23 cellular contexts compared by ENCODE assay signal in the genomic region with DNA sequence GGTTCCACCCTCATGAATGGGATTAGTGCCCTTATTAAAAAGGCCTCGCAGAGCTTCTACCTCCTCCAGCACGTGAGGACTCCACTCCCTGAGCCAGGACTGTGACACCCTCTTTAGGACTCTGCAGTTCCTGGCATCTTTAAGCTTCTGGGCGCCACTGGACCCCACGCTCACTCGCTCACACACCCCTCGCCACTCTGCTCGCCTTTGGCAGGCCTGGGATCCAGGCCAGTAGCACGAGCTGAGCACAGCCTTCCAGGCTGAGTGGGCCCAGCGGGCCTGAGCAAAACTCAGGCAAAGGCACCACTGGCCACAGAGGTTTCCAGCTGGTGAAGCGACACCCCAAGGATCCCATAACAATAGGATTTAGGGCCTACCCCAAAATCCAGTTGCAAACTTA.
A peak's percentile ranks its signal among the peaks of the same experiment; 100 is the strongest.
DNase-seq lines count a peak whose midpoint lies in the region; ATAC-seq and TF ChIP-seq lines count a peak whose summit lies in the region.
"Had no signal": no experiment of that assay in that cellular context is flagged by ENCODE, and none has a peak within 500 bp of the region (broad histone marks: within the 10 kb centered on the region; RNA-seq: fewer than 3 reads in every experiment).

No MANE protein-coding gene starts in this region.

- H3K18ac ChIP-seq in neuronal stem cell (ENCODE audit: low read length) (peak overlapping the region; percentile 65), mesenchymal stem cell (ENCODE audit: low read depth in 1 of 2, low read length in 2 of 2) (no peak overlapping the region)

- H3K27me3 ChIP-seq in endodermal cell (ENCODE audit: control insufficient read depth, insufficient read depth, low read length, poor library complexity, severe bottlenecking) (no peaks in the 10 kb centered on the region), neuronal stem cell (ENCODE audit: control insufficient read depth in 3 of 3, insufficient read depth in 3 of 3, low read depth in 1 of 3, low read length in 3 of 3) (peaks cover 0 to 2% (median 0%) of the 10 kb centered on the region in 3 experiments), mesenchymal stem cell (ENCODE audit: control insufficient read depth in 1 of 2, insufficient read depth in 1 of 2, low read length in 2 of 2) (peaks cover 0 to 83% of the 10 kb centered on the region in 2 experiments)

- no peaks in the 10 kb centered on the region for H3K4me1 ChIP-seq in endodermal cell (ENCODE audit: control insufficient read depth, insufficient read depth, low read length)
- H3K4me1 ChIP-seq in neuronal stem cell (ENCODE audit: control insufficient read depth in 2 of 2, insufficient read depth in 1 of 2, low read depth in 1 of 2, low read length in 2 of 2): peaks cover 0 to 21% of the 10 kb centered on the region in 2 donors
- H3K4me1 ChIP-seq in mesenchymal stem cell (ENCODE audit: control insufficient read depth, insufficient read depth, low read depth, low read length): no peaks in the 10 kb centered on the region
- H3K4me1 ChIP-seq: A549, SJSA1 had no signal

- H3K4ac ChIP-seq in neuronal stem cell (ENCODE audit: low read length): no peak overlapping the region
- H3K4ac ChIP-seq in mesenchymal stem cell (ENCODE audit: low read depth in 1 of 2, low read length in 2 of 2): no peak overlapping the region

- no peaks in the 10 kb centered on the region for H3K36me3 ChIP-seq in endodermal cell (ENCODE audit: control insufficient read depth, insufficient read depth, low read length)
- H3K36me3 ChIP-seq in neuronal stem cell (replicated peaks in 1 of 2; ENCODE audit: control insufficient read depth in 2 of 2, insufficient read depth in 2 of 2, low read length in 2 of 2): no peaks in the 10 kb centered on the region
- no peaks in the 10 kb centered on the region for H3K36me3 ChIP-seq in mesenchymal stem cell (ENCODE audit: control insufficient read depth in 1 of 2, insufficient read depth in 2 of 2, low read depth in 1 of 2, low read length in 2 of 2)
- H3K36me3 ChIP-seq: SJSA1 had no signal

- intact Hi-C loops in natural killer cell (cut with micrococcal nuclease): no loop called here

- H2BK15ac ChIP-seq in neuronal stem cell (ENCODE audit: low read length) (no peak overlapping the region), mesenchymal stem cell (ENCODE audit: low read depth, poor library complexity, severe bottlenecking) (no peak overlapping the region)

- H3K23ac ChIP-seq in neuronal stem cell (ENCODE audit: low read depth, low read length, poor library complexity) (no peak overlapping the region), mesenchymal stem cell (ENCODE audit: low read length in 2 of 2) (no peak overlapping the region)

- H3K4me1 Mint-ChIP-seq in natural killer cell (no peaks in the 10 kb centered on the region), endodermal cell (peaks cover 5% of the 10 kb centered on the region)
- no peaks in the 10 kb centered on the region for H3K4me1 Mint-ChIP-seq in natural killer cell treated with Interleukin-12 subunit alpha and Interleukin-12 subunit beta and Interleukin-15 and Interleukin-18, amount 100 ng/mL, for 72 hours (ENCODE audit: low read depth in 2 of 2)
- H3K4me1 Mint-ChIP-seq: CD4-positive, alpha-beta memory T cell had no signal

- no peak for TF ChIP-seq CTCF in natural killer cell (IDR thresholded peaks at IDR 0.05)
- TF ChIP-seq CTCF in endodermal cell (conservative IDR thresholded peaks at IDR 0.05): no peak

- no peak overlapping the region for H2AK5ac ChIP-seq in neuronal stem cell (ENCODE audit: low read depth, low read length)
- no peak overlapping the region for H2AK5ac ChIP-seq in mesenchymal stem cell (ENCODE audit: low read length, severe bottlenecking)

- no peak overlapping the region for H3K4me3 ChIP-seq in endodermal cell (ENCODE audit: low read length)
- no peak overlapping the region for H3K4me3 ChIP-seq in neuronal stem cell (ENCODE audit: low read length in 2 of 2)
- no peak overlapping the region for H3K4me3 ChIP-seq in mesenchymal stem cell (ENCODE audit: insufficient read depth in 1 of 2, low read depth in 1 of 2, low read length in 2 of 2)
- H3K4me3 ChIP-seq: A549, SJSA1 had no signal

- WGBS in endodermal cell (ENCODE audit: insufficient coverage in 1 of 2, insufficient read length in 1 of 2), 2 experiments: 90 to 100% methylated on average over 5 to 10 of the region's 10 CpGs
- WGBS in neuronal stem cell (ENCODE audit: extremely low coverage in 2 of 2, insufficient read length in 2 of 2, insufficient replicate concordance in 1 of 2), 2 donors: no CpG with 5 or more reads among the region's 10 CpGs
- 79% methylated on average over 10 of the region's 10 CpGs for WGBS in mesenchymal stem cell

- H3K27ac Mint-ChIP-seq in natural killer cell (no peak overlapping the region), endodermal cell (no peak overlapping the region)
- no peak overlapping the region for H3K27ac Mint-ChIP-seq in natural killer cell treated with Interleukin-12 subunit alpha and Interleukin-12 subunit beta and Interleukin-15 and Interleukin-18, amount 100 ng/mL, for 72 hours
- H3K27ac Mint-ChIP-seq: CD4-positive, alpha-beta memory T cell had no signal

- no peak overlapping the region for H2BK120ac ChIP-seq in neuronal stem cell (ENCODE audit: low read depth, low read length)
- no peak overlapping the region for H2BK120ac ChIP-seq in mesenchymal stem cell (ENCODE audit: low read depth, low read length)

- H3K9ac ChIP-seq in endodermal cell (ENCODE audit: extremely low read depth, low read length, poor library complexity, severe bottlenecking) (no peak overlapping the region), neuronal stem cell (ENCODE audit: low read depth, low read length, poor library complexity) (no peak overlapping the region), mesenchymal stem cell (ENCODE audit: low read length) (no peak overlapping the region)

- H3K27ac ChIP-seq in endodermal cell (ENCODE audit: low read depth, low read length) (no peak overlapping the region), neuronal stem cell (replicated peaks; ENCODE audit: low read length) (peak overlapping the region; percentile 14), mesenchymal stem cell (ENCODE audit: low read length, poor library complexity, severe bottlenecking) (no peak overlapping the region)
- H3K27ac ChIP-seq: A549, SJSA1 had no signal

- H2BK5ac ChIP-seq in neuronal stem cell (ENCODE audit: low read length) (no peak overlapping the region), mesenchymal stem cell (ENCODE audit: low read depth, low read length, poor library complexity, severe bottlenecking) (no peak overlapping the region)

- no peaks in the 10 kb centered on the region for H3K36me3 Mint-ChIP-seq in natural killer cell
- no peaks in the 10 kb centered on the region for H3K36me3 Mint-ChIP-seq in natural killer cell treated with Interleukin-12 subunit alpha and Interleukin-12 subunit beta and Interleukin-15 and Interleukin-18, amount 100 ng/mL, for 72 hours
- H3K36me3 Mint-ChIP-seq in endodermal cell (ENCODE audit: low read depth): no peaks in the 10 kb centered on the region
- H3K36me3 Mint-ChIP-seq: CD4-positive, alpha-beta memory T cell had no signal

- H3K4me3 Mint-ChIP-seq in natural killer cell (no peak overlapping the region), endodermal cell (no peak overlapping the region)
- no peak overlapping the region for H3K4me3 Mint-ChIP-seq in natural killer cell treated with Interleukin-12 subunit alpha and Interleukin-12 subunit beta and Interleukin-15 and Interleukin-18, amount 100 ng/mL, for 72 hours
- H3K4me3 Mint-ChIP-seq: CD4-positive, alpha-beta memory T cell had no signal

- H3K27me3 Mint-ChIP-seq in natural killer cell (ENCODE audit: low read depth in 2 of 2) (peaks cover 2 to 20% of the 10 kb centered on the region in 2 donors), endodermal cell (ENCODE audit: insufficient read depth) (peaks cover 6% of the 10 kb centered on the region)
- peaks cover 14 to 18% of the 10 kb centered on the region in 2 donors for H3K27me3 Mint-ChIP-seq in natural killer cell treated with Interleukin-12 subunit alpha and Interleukin-12 subunit beta and Interleukin-15 and Interleukin-18, amount 100 ng/mL, for 72 hours

- no peaks in the 10 kb centered on the region for H3K9me3 ChIP-seq in endodermal cell (ENCODE audit: control insufficient read depth, low read length)
- H3K9me3 ChIP-seq in neuronal stem cell (replicated peaks in 1 of 2; ENCODE audit: control insufficient read depth in 2 of 2, insufficient read depth in 1 of 2, low read depth in 1 of 2, low read length in 2 of 2): peaks cover 3 to 6% of the 10 kb centered on the region in 2 donors
- peaks cover 5% of the 10 kb centered on the region for H3K9me3 ChIP-seq in mesenchymal stem cell (ENCODE audit: control insufficient read depth, low read length)
- H3K9me3 ChIP-seq: SJSA1 had no signal

- peak; percentile 4 for DNase-seq in natural killer cell
- DNase-seq in natural killer cell treated with Interleukin-12 subunit alpha and Interleukin-12 subunit beta and Interleukin-15 and Interleukin-18, amount 100 ng/mL, for 72 hours (ENCODE audit: low spot score): no peak
- peak; percentile 35 for DNase-seq in endodermal cell
- no peak for DNase-seq in neuronal stem cell (ENCODE audit: low spot score)
- no peak for DNase-seq in cerebellar cortex (ENCODE audit: low spot score)
- DNase-seq in activated gamma-delta T cell (lab: John Stamatoyannopoulos, UW): no peak
- no peak for DNase-seq in mesenchymal stem cell
- DNase-seq: AML-193; C1 segment of cervical spinal cord; CD4-positive, alpha-beta memory T cell; COR-L47; NCI-H1092; NCI-H1417 treated with DMSO at 0.1 percent for 48 hours; NCI-H187; NCI-H2081 treated with DMSO at 0.1 percent for 48 hours; NCI-H2171; NCI-H345; NCI-H510A treated with DMSO at 0.1 percent for 48 hours; NCI-H748 treated with DMSO at 0.1 percent for 48 hours; Right ventricle myocardium superior; RPMI8226 had no signal

- H3K4me2 ChIP-seq in neuronal stem cell (ENCODE audit: insufficient read depth, low read length, poor library complexity, severe bottlenecking) (no peak overlapping the region), mesenchymal stem cell (ENCODE audit: low read length, poor library complexity, severe bottlenecking) (no peak overlapping the region)
- H3K4me2 ChIP-seq: A549 had no signal

- H2AFZ ChIP-seq in neuronal stem cell (ENCODE audit: low read length) (no peak overlapping the region), mesenchymal stem cell (ENCODE audit: low read depth, low read length) (no peak overlapping the region)

- no peaks in the 10 kb centered on the region for H3K79me1 ChIP-seq in neuronal stem cell (ENCODE audit: low read depth, low read length)
- no peaks in the 10 kb centered on the region for H3K79me1 ChIP-seq in mesenchymal stem cell (replicated peaks; ENCODE audit: low read length, poor library complexity, severe bottlenecking)

- H2BK12ac ChIP-seq in neuronal stem cell (ENCODE audit: low read length) (no peak overlapping the region), mesenchymal stem cell (ENCODE audit: low read length in 2 of 2) (no peak overlapping the region)

- H4K91ac ChIP-seq in neuronal stem cell (ENCODE audit: low read depth, low read length, poor library complexity) (no peak overlapping the region), mesenchymal stem cell (ENCODE audit: low read length) (no peak overlapping the region)

- H4K8ac ChIP-seq in neuronal stem cell (ENCODE audit: low read depth, low read length) (no peak overlapping the region), mesenchymal stem cell (ENCODE audit: low read length) (no peak overlapping the region)

- H3K14ac ChIP-seq in neuronal stem cell (ENCODE audit: low read length) (no peak overlapping the region), mesenchymal stem cell (ENCODE audit: low read length in 2 of 2) (no peak overlapping the region)

- ATAC-seq in natural killer cell: no peak
- ATAC-seq in natural killer cell treated with Interleukin-12 subunit alpha and Interleukin-12 subunit beta and Interleukin-15 and Interleukin-18, amount 100 ng/mL, for 72 hours: no peak
- ATAC-seq: A549 had no signal

- H3K9me3 Mint-ChIP-seq in natural killer cell: no peaks in the 10 kb centered on the region
- H3K9me3 Mint-ChIP-seq in natural killer cell treated with Interleukin-12 subunit alpha and Interleukin-12 subunit beta and Interleukin-15 and Interleukin-18, amount 100 ng/mL, for 72 hours: peaks cover 3% of the 10 kb centered on the region
- peaks cover 11% of the 10 kb centered on the region for H3K9me3 Mint-ChIP-seq in endodermal cell

Comparison
In these comparisons a context has a peak if more than half of its experiments do, and no peak if none do; other contexts are left out.
1. DNase-seq: peak in natural killer cell (single experiment) and endodermal cell (single experiment); none in natural killer cell treated with Interleukin-12 subunit alpha and Interleukin-12 subunit beta and Interleukin-15 and Interleukin-18, amount 100 ng/mL, for 72 hours (single experiment), neuronal stem cell (single experiment), cerebellar cortex (single experiment), activated gamma-delta T cell (single experiment) and mesenchymal stem cell (single experiment).